Comparison of ENCODE assay signal across 21 cellular contexts in genomic region chr6:42923656-42924055, GRCh38. TPM values are rescaled to one million over a fixed set of nuclear protein-coding genes. Genes with fewer than 3 reads are reported as not detected.
A peak's percentile ranks its signal among the peaks of the same experiment; 100 is the strongest.
DNase-seq lines count a peak whose midpoint lies in the region; ATAC-seq, FAIRE-seq and TF ChIP-seq lines count a peak whose summit lies in the region.
"Had no signal": no experiment of that assay in that cellular context is flagged by ENCODE, and none has a peak within 500 bp of the region (broad histone marks: within the 10 kb centered on the region; RNA-seq: fewer than 3 reads in every experiment).

No MANE protein-coding gene starts in this region.

- no peaks in the 10 kb centered on the region for H3K9me3 Mint-ChIP-seq in stimulated activated effector memory CD8-positive, alpha-beta T cell treated with anti-CD3 and anti-CD28 coated beads, Interleukin-12 subunit alpha, Interleukin-12 subunit beta, amount 100 ng/mL, for 72 hours
- H3K9me3 Mint-ChIP-seq: activated naive CD4-positive, alpha-beta T cell treated with anti-CD3 and anti-CD28 coated beads for 36 hours had no signal

- H3K36me3 ChIP-seq in ovary, result no peaks in the 10 kb centered on the region
- H3K36me3 ChIP-seq: esophagus squamous epithelium, transverse colon had no signal

- H3K4me3 Mint-ChIP-seq in stimulated activated effector memory CD8-positive, alpha-beta T cell treated with anti-CD3 and anti-CD28 coated beads, Interleukin-12 subunit alpha, Interleukin-12 subunit beta, amount 100 ng/mL, for 72 hours, result no peak overlapping the region
- H3K4me3 Mint-ChIP-seq: activated naive CD4-positive, alpha-beta T cell treated with anti-CD3 and anti-CD28 coated beads for 36 hours had no signal

- H3K27ac ChIP-seq in A549 (no peak overlapping the region), ovary (no peak overlapping the region)
- H3K27ac ChIP-seq: body of pancreas, esophagus squamous epithelium, transverse colon had no signal

- no peaks in the 10 kb centered on the region for H3K27me3 ChIP-seq in ovary
- H3K27me3 ChIP-seq: body of pancreas, dorsolateral prefrontal cortex had no signal

- H3K4me1 Mint-ChIP-seq in stimulated activated effector memory CD8-positive, alpha-beta T cell treated with anti-CD3 and anti-CD28 coated beads, Interleukin-12 subunit alpha, Interleukin-12 subunit beta, amount 100 ng/mL, for 72 hours, result peaks cover 6% of the 10 kb centered on the region

- no peaks in the 10 kb centered on the region for H3K36me3 Mint-ChIP-seq in stimulated activated effector memory CD8-positive, alpha-beta T cell treated with anti-CD3 and anti-CD28 coated beads, Interleukin-12 subunit alpha, Interleukin-12 subunit beta, amount 100 ng/mL, for 72 hours

- WGBS in A549 (ENCODE audit: missing lambda C conversion rate), result 76% methylated on average over 2 of the region's 2 CpGs
- 67 to 77% (median 70%) methylated on average over 2 of the region's 2 CpGs for WGBS in ovary, 3 donors

- H3K9me3 ChIP-seq in A549 (no peaks in the 10 kb centered on the region), ovary (no peaks in the 10 kb centered on the region)
- H3K9me3 ChIP-seq: body of pancreas, esophagus squamous epithelium, transverse colon had no signal

- no peak for FAIRE-seq in A549 (lab: Jason Lieb, UNC)
- FAIRE-seq: A204.1 had no signal

- no peak overlapping the region for H3K27ac Mint-ChIP-seq in stimulated activated effector memory CD8-positive, alpha-beta T cell treated with anti-CD3 and anti-CD28 coated beads, Interleukin-12 subunit alpha, Interleukin-12 subunit beta, amount 100 ng/mL, for 72 hours
- H3K27ac Mint-ChIP-seq: activated naive CD4-positive, alpha-beta T cell treated with anti-CD3 and anti-CD28 coated beads for 36 hours had no signal

- no peak for TF ChIP-seq RAD21 in A549 (conservative IDR thresholded peaks at IDR 0.05 in 1 of 2, IDR thresholded peaks at IDR 0.05 in 1 of 2)

- intact Hi-C loops in ovary (cut with DNase I), result no loop called here

- CTCF ChIA-PET in A549 (lab: Yijun Ruan, JAX), result interaction anchor here (1.1 kb wide), 1 partner anchor 25 kb away, joined by 4 read pairs; no protein-coding TSS in a partner anchor

- TF ChIP-seq EP300 in A549 (IDR thresholded peaks at IDR 0.05) (no peak), ovary (IDR thresholded peaks at IDR 0.05) (no peak)

- H3K4me3 ChIP-seq in A549 (no peak overlapping the region), fibroblast of the aortic adventitia (ENCODE audit: low read depth, low read length) (no peak overlapping the region), ovary (no peak overlapping the region)
- H3K4me3 ChIP-seq: body of pancreas, dorsolateral prefrontal cortex, esophagus squamous epithelium, transverse colon had no signal

- TF ChIP-seq POLR2A in A549 (IDR thresholded peaks at IDR 0.05; ENCODE audit: low read length) (no peak), ovary (IDR thresholded peaks at IDR 0.05) (no peak)

- TF ChIP-seq CTCF in A549 (IDR thresholded peaks at IDR 0.05) (no peak), fibroblast of the aortic adventitia (IDR thresholded peaks at IDR 0.05; ENCODE audit: insufficient read depth, low read length) (no peak), ovary (IDR thresholded peaks at IDR 0.05) (no peak)

- peaks cover 7% of the 10 kb centered on the region; the same call in 2 of the 3 replicates for H3K4me1 ChIP-seq in A549
- H3K4me1 ChIP-seq in ovary (ENCODE audit: insufficient read depth), result peaks cover 2% of the 10 kb centered on the region

- H3K4me2 ChIP-seq in A549, result no peak overlapping the region

- DNase-seq in A549 (ENCODE audit: low read depth in 1 of 2, low spot score in 1 of 2) (no peak), HCEC 1CT (peak; percentile 8), OCI-M1 (lab: John Stamatoyannopoulos, UW) (peak; percentile 59), fibroblast of the aortic adventitia (ENCODE audit: low read depth) (peak; percentile 67), ovary (no peak)
- no peak for DNase-seq in stimulated activated effector memory CD8-positive, alpha-beta T cell treated with anti-CD3 and anti-CD28 coated beads, Interleukin-12 subunit alpha, Interleukin-12 subunit beta, amount 100 ng/mL, for 72 hours (ENCODE audit: low spot score in 2 of 2)
- no peak for DNase-seq in stimulated activated CD4-positive, alpha-beta T cell treated with anti-CD3 and anti-CD28 coated beads, Interleukin-2, amount 100 ng/mL, for 48 hours
- DNase-seq: activated CD4-positive, alpha-beta T cell treated with anti-CD3 and anti-CD28 coated beads for 1 hour; activated CD8-positive, alpha-beta memory T cell treated with anti-CD3 and anti-CD28 coated beads, Interleukin-2, amount 50 U/mL, for 4 hours; activated naive CD4-positive, alpha-beta T cell treated with anti-CD3 and anti-CD28 coated beads for 36 hours; body of pancreas; dorsolateral prefrontal cortex; esophagus squamous epithelium; GDM1; hypothalamus; NCI-H2081; transverse colon had no signal

- ATAC-seq in A549 (no peak), GM21737 (IDR thresholded peaks at IDR 0.05; ENCODE audit: unreplicated experiment) (no peak)
- no peak for ATAC-seq in stimulated activated effector memory CD8-positive, alpha-beta T cell treated with anti-CD3 and anti-CD28 coated beads, Interleukin-12 subunit alpha, Interleukin-12 subunit beta, amount 100 ng/mL, for 72 hours
- ATAC-seq: body of pancreas had no signal

- POLR2A ChIA-PET in A549 (lab: Yijun Ruan, JAX), result no interaction called here

TF ChIP-seq in A549, 52 proteins besides CTCF, POLR2A, EP300 and RAD21:
- no peak for TF ChIP-seq BCL3 (IDR thresholded peaks at IDR 0.05)
- TF ChIP-seq MAFK (IDR thresholded peaks at IDR 0.05; ENCODE audit: partially characterized antibody), result peak; percentile 41
- no peak for TF ChIP-seq RARB (CRISPR knock-in tag; IDR thresholded peaks at IDR 0.05)
- no peak for TF ChIP-seq NR3C1 (IDR thresholded peaks at IDR 0.05)

RNA-seq across cellular contexts. Expression of gene CNPY3, which starts 5.6 kb away (rescaled TPM):
- polyA plus RNA-seq in A549 (2011; rRNA removed), result 28.2 and 30.3 TPM in 2 replicates
- polyA plus RNA-seq in A549 (2012; cell fraction: cytosol; rRNA removed), result 34.5 and 35.9 TPM in 2 replicates
- 30.6 and 32.0 TPM in 2 replicates for polyA plus RNA-seq in A549 (2012; cell fraction: nucleus; rRNA removed)
- polyA plus RNA-seq in A549 (2017; fragmentation: RNase III; extraction: RNeasy Plus Mini Kit Qiagen cat#74134 plus additional on column Dnase treatment), result 31.9 to 39.4 TPM (median 38.5 TPM) in 3 replicates
- 20.7 and 23.6 TPM in 2 replicates for polyA minus RNA-seq in A549 (2011; rRNA and poly(A)+ RNA removed)
- total RNA-seq in fibroblast of the aortic adventitia (ENCODE audit: low replicate concordance), result 23.2 and 45.6 TPM in 2 replicates
- total RNA-seq in ovary, result 10 to 100 TPM; 25.3 to 61.2 (median 44.5) TPM
- polyA plus RNA-seq in ovary, result 10 to 100 TPM; 36.8 to 40.0 TPM

RNA-seq across cellular contexts. Expression of gene PTCRA, which starts 7.8 kb away (rescaled TPM):
- not detected in 2 replicates for polyA plus RNA-seq in A549 (2011; rRNA removed)
- not detected in 2 replicates for polyA plus RNA-seq in A549 (2012; cell fraction: cytosol; rRNA removed)
- not detected in 2 replicates for polyA plus RNA-seq in A549 (2012; cell fraction: nucleus; rRNA removed)
- polyA plus RNA-seq in A549 (2017; fragmentation: RNase III; extraction: RNeasy Plus Mini Kit Qiagen cat#74134 plus additional on column Dnase treatment), result not detected in 3 replicates
- not detected in 2 replicates for polyA minus RNA-seq in A549 (2011; rRNA and poly(A)+ RNA removed)
- total RNA-seq in fibroblast of the aortic adventitia (ENCODE audit: low replicate concordance), result not detected in 2 replicates
- under 1 TPM in 1 of 7 donors, not detected in 6; 0.55 TPM for total RNA-seq in ovary
- polyA plus RNA-seq in ovary, result not detected
- total RNA-seq: activated naive CD4-positive, alpha-beta T cell treated with anti-CD3 and anti-CD28 coated beads for 36 hours; body of pancreas; esophagus squamous epithelium; osteoblast; transverse colon had no signal

RNA-seq across cellular contexts. Expression of gene GNMT, which starts 36.9 kb away (rescaled TPM):
- 0.12 TPM in 2 replicates for polyA plus RNA-seq in A549 (2011; rRNA removed)
- 0.23 and 0.24 TPM in 2 replicates for polyA plus RNA-seq in A549 (2012; cell fraction: cytosol; rRNA removed)
- polyA plus RNA-seq in A549 (2012; cell fraction: nucleus; rRNA removed), result 0.33 and 1.6 TPM in 2 replicates
- polyA plus RNA-seq in A549 (2017; fragmentation: RNase III; extraction: RNeasy Plus Mini Kit Qiagen cat#74134 plus additional on column Dnase treatment), result 0.23 to 0.32 TPM (median 0.31 TPM) in 3 replicates
- polyA minus RNA-seq in A549 (2011; rRNA and poly(A)+ RNA removed), result 0.25 TPM in 1 of 2 replicates, not detected in the other
- 0.25 and 0.36 TPM in 2 replicates for total RNA-seq in fibroblast of the aortic adventitia (ENCODE audit: low replicate concordance)
- total RNA-seq in ovary, result 1 to 10 TPM in 4 of 7 donors, under 1 TPM in 3; 0.57 to 2.7 (median 1.3) TPM
- polyA plus RNA-seq in ovary, result 1 to 10 TPM in 1 of 2 donors, under 1 TPM in 1; 0.35 to 1.1 TPM
- total RNA-seq: activated naive CD4-positive, alpha-beta T cell treated with anti-CD3 and anti-CD28 coated beads for 36 hours; skeletal muscle tissue had no signal

RNA-seq across cellular contexts. Expression of gene RPL7L1, which starts 44.2 kb away (rescaled TPM):
- polyA plus RNA-seq in A549 (2011; rRNA removed) (46.4 and 65.2 TPM in 2 replicates), A549 (2017; fragmentation: RNase III; extraction: RNeasy Plus Mini Kit Qiagen cat#74134 plus additional on column Dnase treatment) (82.5 to 101 TPM (median 84.1 TPM) in 3 replicates), ovary (10 to 100 TPM; 48.6 to 97.8 TPM)
- polyA plus RNA-seq in A549 (2012; cell fraction: cytosol; rRNA removed), result 21.5 and 25.9 TPM in 2 replicates
- polyA plus RNA-seq in A549 (2012; cell fraction: nucleus; rRNA removed), result 8.0 and 15.2 TPM in 2 replicates
- 30.5 and 31.1 TPM in 2 replicates for polyA minus RNA-seq in A549 (2011; rRNA and poly(A)+ RNA removed)
- total RNA-seq in fibroblast of the aortic adventitia (ENCODE audit: low replicate concordance) (74.7 and 102 TPM in 2 replicates), ovary (10 to 100 TPM; 60.1 to 77.9 (median 68.1) TPM)

RNA-seq across cellular contexts. Expression of gene PEX6, which starts 55.3 kb away (rescaled TPM):
- polyA plus RNA-seq in A549 (2011; rRNA removed) (4.6 TPM in 2 replicates), A549 (2017; fragmentation: RNase III; extraction: RNeasy Plus Mini Kit Qiagen cat#74134 plus additional on column Dnase treatment) (8.3 to 9.5 TPM (median 8.6 TPM) in 3 replicates), ovary (10 to 100 TPM in 1 of 2 donors, 1 to 10 TPM in 1; 8.8 to 30.2 TPM)
- 6.5 and 8.4 TPM in 2 replicates for polyA plus RNA-seq in A549 (2012; cell fraction: cytosol; rRNA removed)
- 23.6 and 28.3 TPM in 2 replicates for polyA plus RNA-seq in A549 (2012; cell fraction: nucleus; rRNA removed)
- polyA minus RNA-seq in A549 (2011; rRNA and poly(A)+ RNA removed), result 5.9 and 8.6 TPM in 2 replicates
- total RNA-seq in fibroblast of the aortic adventitia (ENCODE audit: low replicate concordance) (19.3 and 39.4 TPM in 2 replicates), ovary (10 to 100 TPM; 23.1 to 41.0 (median 29.8) TPM)

Comparison
In these comparisons a context has a peak if more than half of its experiments do, and no peak if none do; other contexts are left out.
1. DNase-seq: peak in HCEC 1CT (single experiment), OCI-M1 (single experiment) and fibroblast of the aortic adventitia (single experiment); none in A549 (0 of 2), ovary (0 of 5), stimulated activated effector memory CD8-positive, alpha-beta T cell treated with anti-CD3 and anti-CD28 coated beads, Interleukin-12 subunit alpha, Interleukin-12 subunit beta, amount 100 ng/mL, for 72 hours (0 of 2) and stimulated activated CD4-positive, alpha-beta T cell treated with anti-CD3 and anti-CD28 coated beads, Interleukin-2, amount 100 ng/mL, for 48 hours (0 of 2).